8 cellular contexts compared by ENCODE assay signal in genomic region chr13:99498304-99499161, GRCh38. TPM values are rescaled to one million over a fixed set of nuclear protein-coding genes. Genes with fewer than 3 reads are reported as not detected.
DNase-seq lines count a peak whose midpoint lies in the region; ATAC-seq, FAIRE-seq and TF ChIP-seq lines count a peak whose summit lies in the region.

No MANE protein-coding gene starts in this region.

- H3K4me3 ChIP-seq in keratinocyte (ENCODE audit: control insufficient read depth in 2 of 3, extremely low read depth in 1 of 3, insufficient read depth in 2 of 3, low read depth in 1 of 3, low read length in 3 of 3) = peak overlapping the region; percentile 37 to 74 (median 69)

- peak overlapping the region; percentile 84 for H3K9ac ChIP-seq in keratinocyte (ENCODE audit: control insufficient read depth, extremely low read depth, insufficient read depth, low read length)

- TF ChIP-seq CTCF in AG09319 (IDR thresholded peaks at IDR 0.05; ENCODE audit: low read depth, low read length) (no peak), keratinocyte (optimal IDR thresholded peaks at IDR 0.05 in 1 of 3, IDR thresholded peaks at IDR 0.05 in 1 of 3, conservative IDR thresholded peaks at IDR 0.05 in 1 of 3; ENCODE audit: extremely low read depth in 1 of 3, insufficient read depth in 2 of 3, low read length in 3 of 3) (no peak)

- DNase-seq in AG09319 (ENCODE audit: extremely low read depth, low read depth) (peak; percentile 93), NCI-H446 treated with DMSO at 0.1 percent for 48 hours (lab: John Stamatoyannopoulos, UW) (peak; percentile 88), cerebellum (ENCODE audit: low spot score) (peak; percentile 96), keratinocyte (ENCODE audit: low read depth, low spot score) (peak; percentile 91)
- peak; percentile 92 for DNase-seq in activated CD4-positive, CD25-positive, alpha-beta regulatory T cell treated with anti-CD3 and anti-CD28 coated beads, Interleukin-2, amount 50 U/mL, for 72 hours
- DNase-seq in stimulated activated CD4-positive, alpha-beta T cell treated with anti-CD3 and anti-CD28 coated beads, Interleukin-12 subunit alpha, Interleukin-12 subunit beta, amount 100 ng/mL, for 48 hours (ENCODE audit: low read depth in 2 of 3, low spot score in 1 of 3) = peak; percentile 97 to 98 (median 97)

- no peaks in the 10 kb centered on the region for H3K9me1 ChIP-seq in keratinocyte (ENCODE audit: control insufficient read depth, extremely low read depth, insufficient read depth, low read length)

- H3K27ac ChIP-seq in keratinocyte (ENCODE audit: control insufficient read depth, insufficient read depth, low read length) = peak overlapping the region; percentile 86

- no peaks in the 10 kb centered on the region for H3K9me3 ChIP-seq in keratinocyte (ENCODE audit: control insufficient read depth, low read depth, low read length)

- no peak for FAIRE-seq in keratinocyte (lab: Jason Lieb, UNC)

- H3K27me3 ChIP-seq in keratinocyte (ENCODE audit: control insufficient read depth, extremely low read depth, insufficient read depth, low read length) = no peaks in the 10 kb centered on the region

- H2AFZ ChIP-seq in keratinocyte (ENCODE audit: control insufficient read depth, low read length) = peak overlapping the region; percentile 92

- peak; percentile 52 for ATAC-seq in GM19025 (IDR thresholded peaks at IDR 0.05; ENCODE audit: low read depth, unreplicated experiment)
- peak; percentile 59 for ATAC-seq in HG03280 (IDR thresholded peaks at IDR 0.05; ENCODE audit: unreplicated experiment)

- peaks cover 30% of the 10 kb centered on the region for H3K4me1 ChIP-seq in keratinocyte (ENCODE audit: control insufficient read depth, extremely low read depth, insufficient read depth, low read length)

- no peaks in the 10 kb centered on the region for H4K20me1 ChIP-seq in keratinocyte (ENCODE audit: control insufficient read depth, extremely low read depth, insufficient read depth, low read length)

- dilution Hi-C loops in keratinocyte (cut with MboI; ENCODE audit: extremely low pct_ligation_motif_present, low sequenced_read_pairs) = no loop called here

- H3K79me2 ChIP-seq in keratinocyte (ENCODE audit: control insufficient read depth, insufficient read depth, low read length) = peaks cover 22% of the 10 kb centered on the region

- H3K36me3 ChIP-seq in keratinocyte (ENCODE audit: control insufficient read depth in 2 of 2, extremely low read depth in 1 of 2, insufficient read depth in 2 of 2, low read length in 2 of 2) = no peaks in the 10 kb centered on the region

- H3K4me2 ChIP-seq in keratinocyte (ENCODE audit: control insufficient read depth, extremely low read depth, insufficient read depth, low read depth, low read length) = peak overlapping the region; percentile 86

RNA-seq across cellular contexts. Expression of gene TM9SF2, which starts 2.7 kb away (rescaled TPM):
- 85.4 TPM for total RNA-seq in cerebellum
- polyA plus RNA-seq in keratinocyte = 96.5 to 134 TPM (median 102 TPM) in 3 replicates
- polyA plus RNA-seq in keratinocyte (2011; ENCODE audit: low read depth) = 149 TPM
- polyA plus RNA-seq in keratinocyte (2011; cell fraction: cytosol; rRNA removed) = 39.7 and 80.6 TPM in 2 replicates
- polyA plus RNA-seq in keratinocyte (2011; cell fraction: nucleus; rRNA removed) = 141 and 213 TPM in 2 replicates
- 62.0 and 78.9 TPM in 2 replicates for polyA plus RNA-seq in keratinocyte (2012; ENCODE audit: low replicate concordance)
- polyA minus RNA-seq in keratinocyte = 35.7 to 154 TPM (median 114 TPM) in 3 replicates
- 109 TPM for polyA minus RNA-seq in keratinocyte (2011; cell fraction: cytosol; rRNA and poly(A)+ RNA removed)
- 148 and 216 TPM in 2 replicates for polyA minus RNA-seq in keratinocyte (2011; cell fraction: nucleus; rRNA and poly(A)+ RNA removed)

Comparison
In these comparisons a context has a peak if more than half of its experiments do, and no peak if none do; other contexts are left out.
1. Peak in every context shown above with its lines: DNase-seq, ATAC-seq, H3K4me3 ChIP-seq and H3K27ac ChIP-seq.